22 cellular contexts compared by ENCODE assay signal in the genomic region with DNA sequence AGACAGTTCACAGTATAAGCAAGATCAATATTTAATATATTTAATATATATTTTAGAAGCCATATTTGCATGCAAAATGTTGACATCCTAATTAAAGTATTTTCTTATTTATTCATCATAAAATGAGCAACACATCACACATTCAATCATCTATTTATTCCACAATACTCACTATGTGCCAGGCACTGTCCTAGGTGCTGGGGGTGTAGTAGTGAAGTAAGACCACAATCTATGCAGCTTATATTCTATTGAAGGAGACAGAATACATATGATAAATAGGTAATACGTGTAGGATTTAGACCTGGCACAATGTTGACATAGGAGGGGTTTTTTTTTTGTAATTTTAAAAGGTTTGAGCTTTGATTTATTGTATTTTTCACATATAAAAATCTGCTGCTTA.
"Had no signal": no experiment of that assay in that cellular context is flagged by ENCODE, and none has a peak within 500 bp of the region (broad histone marks: within the 10 kb centered on the region; RNA-seq: fewer than 3 reads in every experiment).

No MANE protein-coding gene starts in this region.

- H3K4me3 ChIP-seq: coronary artery, dorsolateral prefrontal cortex, esophagus muscularis mucosa, gastrocnemius medialis, gastroesophageal sphincter, heart left ventricle, heart right ventricle, hepatocyte had no signal

- DNase-seq: cortex of kidney; dermis blood vessel endothelial cell; dorsolateral prefrontal cortex; effector CD4-positive, alpha-beta T cell; effector CD8-positive, alpha-beta T cell; effector memory CD4-positive, alpha-beta T cell; effector memory CD8-positive, alpha-beta T cell; endodermal cell; erythroblast; foreskin fibroblast; foreskin keratinocyte; foreskin melanocyte; gastrocnemius medialis; glutamatergic neuron; head of caudate nucleus; heart left ventricle; heart right ventricle had no signal

- H3K36me3 ChIP-seq: esophagus muscularis mucosa, gastrocnemius medialis, gastroesophageal sphincter, heart left ventricle, heart right ventricle had no signal

- H3K9me3 ChIP-seq: esophagus muscularis mucosa, gastrocnemius medialis, gastroesophageal sphincter, heart left ventricle, heart right ventricle had no signal

- H3K4me1 ChIP-seq: foreskin keratinocyte, gastrocnemius medialis had no signal

- H3K27me3 ChIP-seq: esophagus muscularis mucosa, foreskin keratinocyte, gastrocnemius medialis, gastroesophageal sphincter, heart left ventricle, heart right ventricle, hepatocyte had no signal

- H3K27ac ChIP-seq: coronary artery, dorsolateral prefrontal cortex, epithelial cell of prostate, esophagus muscularis mucosa, foreskin keratinocyte, gastrocnemius medialis, gastroesophageal sphincter, heart left ventricle, heart right ventricle, hepatocyte had no signal
